Comparison of ENCODE assay signal across 9 cellular contexts in genomic region chr19:3868770-3869456, GRCh38. TPM values are rescaled to one million over a fixed set of nuclear protein-coding genes. Genes with fewer than 3 reads are reported as not detected.
A peak's percentile ranks its signal among the peaks of the same experiment; 100 is the strongest.
DNase-seq lines count a peak whose midpoint lies in the region; ATAC-seq and TF ChIP-seq lines count a peak whose summit lies in the region.
"Had no signal": no experiment of that assay in that cellular context is flagged by ENCODE, and none has a peak within 500 bp of the region (broad histone marks: within the 10 kb centered on the region; RNA-seq: fewer than 3 reads in every experiment).

ZFR2 (minus strand) TSS chr19:3869038; CDS start chr19:3869017, 21 bp downstream.

- TF ChIP-seq CTCF in glutamatergic neuron (IDR thresholded peaks at IDR 0.05; ENCODE audit: partially characterized antibody, unreplicated experiment) = no peak

- DNase-seq in HS-27A (ENCODE audit: low read depth) (peak; percentile 60), glutamatergic neuron (peak; percentile 74), activated gamma-delta T cell (lab: John Stamatoyannopoulos, UW) (no peak), SHP77 treated with DMSO at 0.1 percent for 48 hours (lab: John Stamatoyannopoulos, UW) (no peak)
- peak; percentile 17 to 19 for DNase-seq in activated CD4-positive, alpha-beta T cell treated with anti-CD3 and anti-CD28 coated beads, Interleukin-2, amount 50 U/mL, for 4 hours
- DNase-seq in stimulated activated CD4-positive, alpha-beta T cell treated with anti-CD3 and anti-CD28 coated beads, Interleukin-4, amount 100 ng/mL, for 4 hours = peak; percentile 23 to 39
- no peak for DNase-seq in activated CD4-positive, CD25-positive, alpha-beta regulatory T cell treated with anti-CD3 and anti-CD28 coated beads, Interleukin-2, amount 50 U/mL, for 72 hours

- ATAC-seq in HG03378 (IDR thresholded peaks at IDR 0.05; ENCODE audit: unreplicated experiment) = no peak

- H3K27ac Mint-ChIP-seq in glutamatergic neuron (ENCODE audit: unreplicated experiment) = no peak within 1 kb of the TSS
- H3K27ac Mint-ChIP-seq: T-helper 1 cell treated with Interleukin-12 subunit alpha and Interleukin-12 subunit beta and Interleukin-4 antibody, amounts not matched to agents 30 μg/mL and 1 μg/mL, for 36 hours had no signal

- H3K27me3 Mint-ChIP-seq in glutamatergic neuron (ENCODE audit: unreplicated experiment) = peaks cover 13% of the 10 kb centered on the region

- H3K9me3 Mint-ChIP-seq in glutamatergic neuron (ENCODE audit: unreplicated experiment) = peaks cover 6% of the 10 kb centered on the region

- peaks cover 3% of the 10 kb centered on the region for H3K4me1 Mint-ChIP-seq in glutamatergic neuron (ENCODE audit: low read depth, unreplicated experiment)

- no peaks in the 10 kb centered on the region for H3K36me3 Mint-ChIP-seq in glutamatergic neuron (ENCODE audit: unreplicated experiment)

- H3K4me3 Mint-ChIP-seq in glutamatergic neuron (ENCODE audit: unreplicated experiment) = peak within 1 kb of the TSS; percentile 77
- H3K4me3 Mint-ChIP-seq: T-helper 1 cell treated with Interleukin-12 subunit alpha and Interleukin-12 subunit beta and Interleukin-4 antibody, amounts not matched to agents 30 μg/mL and 1 μg/mL, for 36 hours had no signal

RNA-seq across cellular contexts. Expression of gene ZFR2, which starts in this region (rescaled TPM):
- 8.9 TPM for total RNA-seq in glutamatergic neuron (ENCODE audit: unreplicated experiment)

Comparison
In these comparisons a context has a peak if more than half of its experiments do, and no peak if none do; other contexts are left out.
1. DNase-seq: peak in HS-27A (single experiment), activated CD4-positive, alpha-beta T cell treated with anti-CD3 and anti-CD28 coated beads, Interleukin-2, amount 50 U/mL, for 4 hours (2 of 2), glutamatergic neuron (single experiment) and stimulated activated CD4-positive, alpha-beta T cell treated with anti-CD3 and anti-CD28 coated beads, Interleukin-4, amount 100 ng/mL, for 4 hours (2 of 2); none in activated gamma-delta T cell (single experiment), SHP77 treated with DMSO at 0.1 percent for 48 hours (single experiment) and activated CD4-positive, CD25-positive, alpha-beta regulatory T cell treated with anti-CD3 and anti-CD28 coated beads, Interleukin-2, amount 50 U/mL, for 72 hours (single experiment).